Comparison of ENCODE assay signal across 10 cellular contexts in genomic region chr11:114308689-114309089, GRCh38. TPM values are rescaled to one million over a fixed set of nuclear protein-coding genes. Genes with fewer than 3 reads are reported as not detected.
DNase-seq lines count a peak whose midpoint lies in the region; ATAC-seq and TF ChIP-seq lines count a peak whose summit lies in the region.
"Had no signal": no experiment of that assay in that cellular context is flagged by ENCODE, and none has a peak within 500 bp of the region (broad histone marks: within the 10 kb centered on the region; RNA-seq: fewer than 3 reads in every experiment).

No MANE protein-coding gene starts in this region.

- H3K9me3 ChIP-seq in osteoblast (ENCODE audit: low read depth, low read length), result no peaks in the 10 kb centered on the region
- H3K9me3 ChIP-seq in WERI-Rb-1 (ENCODE audit: severe bottlenecking), result no peaks in the 10 kb centered on the region

- H3K36me3 Mint-ChIP-seq in activated T-helper 17 cell treated with anti-CD3 and anti-CD28 coated beads, Interleukin-2, amount 50 U/mL, for 72 hours (ENCODE audit: low read depth), result no peaks in the 10 kb centered on the region
- no peaks in the 10 kb centered on the region for H3K36me3 Mint-ChIP-seq in endothelial cell (ENCODE audit: low read depth, unreplicated experiment)
- H3K36me3 Mint-ChIP-seq: CD14-positive monocyte, type B pancreatic cell had no signal

- peaks cover 55% of the 10 kb centered on the region for H3K27me3 Mint-ChIP-seq in activated T-helper 17 cell treated with anti-CD3 and anti-CD28 coated beads, Interleukin-2, amount 50 U/mL, for 72 hours
- H3K27me3 Mint-ChIP-seq in endothelial cell (ENCODE audit: unreplicated experiment), result peaks cover 6% of the 10 kb centered on the region

- peak overlapping the region; percentile 59 for H3K4me3 ChIP-seq in osteoblast (ENCODE audit: insufficient read depth, low read length)
- H3K4me3 ChIP-seq in WERI-Rb-1 (ENCODE audit: low read depth, low read length), result no peak overlapping the region

- TF ChIP-seq CTCF in osteoblast (IDR thresholded peaks at IDR 0.05; ENCODE audit: extremely low read depth, low read depth, low read length) (no peak), endothelial cell (IDR thresholded peaks at IDR 0.05; ENCODE audit: unreplicated experiment) (no peak), WERI-Rb-1 (IDR thresholded peaks at IDR 0.05; ENCODE audit: low read depth, low read length) (no peak)

- H3K4me2 ChIP-seq in osteoblast (ENCODE audit: insufficient read depth, low read length), result peak overlapping the region; percentile 82

- no peak overlapping the region for H3K4me3 Mint-ChIP-seq in activated T-helper 17 cell treated with anti-CD3 and anti-CD28 coated beads, Interleukin-2, amount 50 U/mL, for 72 hours
- no peak overlapping the region for H3K4me3 Mint-ChIP-seq in endothelial cell (ENCODE audit: unreplicated experiment)
- H3K4me3 Mint-ChIP-seq: type B pancreatic cell had no signal

- no peaks in the 10 kb centered on the region for H3K9me3 Mint-ChIP-seq in activated T-helper 17 cell treated with anti-CD3 and anti-CD28 coated beads, Interleukin-2, amount 50 U/mL, for 72 hours
- no peaks in the 10 kb centered on the region for H3K9me3 Mint-ChIP-seq in endothelial cell (ENCODE audit: unreplicated experiment)
- H3K9me3 Mint-ChIP-seq: type B pancreatic cell had no signal

- H3K27ac ChIP-seq in osteoblast (ENCODE audit: low read depth, low read length), result peak overlapping the region; percentile 96
- no peak overlapping the region for H3K27ac ChIP-seq in WERI-Rb-1

- no peak overlapping the region for H3K27ac Mint-ChIP-seq in activated T-helper 17 cell treated with anti-CD3 and anti-CD28 coated beads, Interleukin-2, amount 50 U/mL, for 72 hours
- no peak overlapping the region for H3K27ac Mint-ChIP-seq in endothelial cell (ENCODE audit: unreplicated experiment)
- H3K27ac Mint-ChIP-seq: type B pancreatic cell had no signal

- H4K20me1 ChIP-seq in osteoblast (ENCODE audit: insufficient read depth, low read length), result peaks cover 27% of the 10 kb centered on the region

- H3K4me1 ChIP-seq in osteoblast (ENCODE audit: insufficient read depth, low read length), result peaks cover 42% of the 10 kb centered on the region

- peaks cover 87% of the 10 kb centered on the region for H3K79me2 ChIP-seq in osteoblast (ENCODE audit: insufficient read depth, low read length)

- no peak overlapping the region for H2AFZ ChIP-seq in osteoblast (ENCODE audit: low read length)

- H3K36me3 ChIP-seq in osteoblast (ENCODE audit: insufficient read depth, low read length) (peaks cover 70% of the 10 kb centered on the region), WERI-Rb-1 (no peaks in the 10 kb centered on the region)

- H3K27me3 ChIP-seq in osteoblast (ENCODE audit: insufficient read depth, low read length) (no peaks in the 10 kb centered on the region), WERI-Rb-1 (ENCODE audit: insufficient read depth, low read depth, severe bottlenecking) (no peaks in the 10 kb centered on the region)

- ATAC-seq in esophagus mucosa, result peak; percentile 23
- ATAC-seq in activated T-helper 17 cell treated with anti-CD3 and anti-CD28 coated beads, Interleukin-2, amount 50 U/mL, for 72 hours (replicated peaks), result no peak

- DNase-seq in AG08395 (ENCODE audit: low spot score) (peak; percentile 65), NCI-H2081 treated with DMSO at 0.1 percent for 48 hours (lab: John Stamatoyannopoulos, UW) (peak; percentile 77), osteoblast (ENCODE audit: insufficient read length, low spot score, missing footprints) (peak; percentile 51), SHP77 treated with DMSO at 0.1 percent for 48 hours (lab: John Stamatoyannopoulos, UW) (no peak), endothelial cell (ENCODE audit: low spot score) (no peak), WERI-Rb-1 (no peak)

- peaks cover 9% of the 10 kb centered on the region for H3K4me1 Mint-ChIP-seq in activated T-helper 17 cell treated with anti-CD3 and anti-CD28 coated beads, Interleukin-2, amount 50 U/mL, for 72 hours
- peaks cover 11% of the 10 kb centered on the region for H3K4me1 Mint-ChIP-seq in endothelial cell (ENCODE audit: unreplicated experiment)

RNA-seq across cellular contexts. Expression of gene NNMT, which starts 12.5 kb away (rescaled TPM):
- 16.8 TPM for total RNA-seq in esophagus mucosa
- total RNA-seq in osteoblast, result 1,091 and 1,196 TPM in 2 replicates
- total RNA-seq in activated T-helper 17 cell treated with anti-CD3 and anti-CD28 coated beads, Interleukin-2, amount 50 U/mL, for 72 hours, result not detected
- not detected for total RNA-seq in endothelial cell (ENCODE audit: unreplicated experiment)

Comparison
In these comparisons a context has a peak if more than half of its experiments do, and no peak if none do; other contexts are left out.
1. DNase-seq: peak in AG08395 (single experiment), NCI-H2081 treated with DMSO at 0.1 percent for 48 hours (single experiment) and osteoblast (single experiment); none in SHP77 treated with DMSO at 0.1 percent for 48 hours (single experiment), endothelial cell (single experiment) and WERI-Rb-1 (single experiment).
2. RNA of gene NNMT, which starts 12.5 kb away (total RNA-seq): 1,091 to 1,196 TPM in osteoblast; 16.8 TPM in esophagus mucosa (single experiment), not detected in activated T-helper 17 cell treated with anti-CD3 and anti-CD28 coated beads, Interleukin-2, amount 50 U/mL, for 72 hours and not detected in endothelial cell (single experiment); every median in the first group is over 10 times any median in the second.